Comparison of ENCODE assay signal across 1 cellular context in the genomic region with DNA sequence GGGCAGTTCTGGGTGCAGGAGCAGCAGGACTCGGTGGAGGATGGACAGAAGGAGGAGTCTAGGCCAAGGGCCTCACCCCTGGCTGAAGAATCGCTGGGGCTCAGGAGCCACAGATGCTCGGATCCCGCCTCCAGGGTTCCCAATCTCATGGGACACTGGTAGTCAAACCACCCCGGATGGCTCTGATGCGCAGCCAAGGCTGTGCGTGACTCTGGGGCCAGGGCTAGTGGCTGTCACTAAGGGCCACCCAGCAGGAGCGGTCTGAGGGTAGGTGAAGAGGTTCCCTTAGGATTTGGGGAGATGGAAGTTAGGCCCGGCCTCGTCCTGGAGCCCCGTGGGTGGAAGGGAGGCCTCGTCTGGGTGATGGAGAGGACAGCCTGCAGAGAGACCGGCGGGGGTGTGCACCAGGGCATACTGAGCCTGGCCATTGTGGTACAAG.
TF ChIP-seq lines count a peak whose summit lies in the region.

No MANE protein-coding gene starts in this region.

TF ChIP-seq in WTC11, 78 proteins besides CTCF, POLR2A, EP300 and RAD21 (continued from another document):
- no peak for TF ChIP-seq CREB1 (CRISPR knock-in tag; IDR thresholded peaks at IDR 0.05)
- TF ChIP-seq SP1 (CRISPR knock-in tag; conservative IDR thresholded peaks at IDR 0.05): no peak
- no peak for TF ChIP-seq CBFB (CRISPR knock-in tag; IDR thresholded peaks at IDR 0.05; ENCODE audit: low read depth)
- TF ChIP-seq ELF4 (CRISPR knock-in tag; IDR thresholded peaks at IDR 0.05; ENCODE audit: low read depth): no peak
- TF ChIP-seq NR2C2 (CRISPR knock-in tag; IDR thresholded peaks at IDR 0.05): no peak
- no peak for TF ChIP-seq ZNF263 (CRISPR knock-in tag; IDR thresholded peaks at IDR 0.05; ENCODE audit: low read depth)
- TF ChIP-seq HMGA2 (CRISPR knock-in tag; IDR thresholded peaks at IDR 0.05): no peak
- no peak for TF ChIP-seq RELA (CRISPR knock-in tag; IDR thresholded peaks at IDR 0.05; ENCODE audit: borderline replicate concordance)
- TF ChIP-seq, protein P1, sequence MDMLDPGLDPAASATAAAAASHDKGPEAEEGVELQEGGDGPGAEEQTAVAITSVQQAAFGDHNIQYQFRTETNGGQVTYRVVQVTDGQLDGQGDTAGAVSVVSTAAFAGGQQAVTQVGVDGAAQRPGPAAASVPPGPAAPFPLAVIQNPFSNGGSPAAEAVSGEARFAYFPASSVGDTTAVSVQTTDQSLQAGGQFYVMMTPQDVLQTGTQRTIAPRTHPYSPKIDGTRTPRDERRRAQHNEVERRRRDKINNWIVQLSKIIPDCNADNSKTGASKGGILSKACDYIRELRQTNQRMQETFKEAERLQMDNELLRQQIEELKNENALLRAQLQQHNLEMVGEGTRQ (CRISPR knock-in tag; IDR thresholded peaks at IDR 0.05): no peak
- TF ChIP-seq GRHL2 (CRISPR knock-in tag; IDR thresholded peaks at IDR 0.05; ENCODE audit: insufficient replicate concordance, severe bottlenecking): no peak
- TF ChIP-seq, protein P2, sequence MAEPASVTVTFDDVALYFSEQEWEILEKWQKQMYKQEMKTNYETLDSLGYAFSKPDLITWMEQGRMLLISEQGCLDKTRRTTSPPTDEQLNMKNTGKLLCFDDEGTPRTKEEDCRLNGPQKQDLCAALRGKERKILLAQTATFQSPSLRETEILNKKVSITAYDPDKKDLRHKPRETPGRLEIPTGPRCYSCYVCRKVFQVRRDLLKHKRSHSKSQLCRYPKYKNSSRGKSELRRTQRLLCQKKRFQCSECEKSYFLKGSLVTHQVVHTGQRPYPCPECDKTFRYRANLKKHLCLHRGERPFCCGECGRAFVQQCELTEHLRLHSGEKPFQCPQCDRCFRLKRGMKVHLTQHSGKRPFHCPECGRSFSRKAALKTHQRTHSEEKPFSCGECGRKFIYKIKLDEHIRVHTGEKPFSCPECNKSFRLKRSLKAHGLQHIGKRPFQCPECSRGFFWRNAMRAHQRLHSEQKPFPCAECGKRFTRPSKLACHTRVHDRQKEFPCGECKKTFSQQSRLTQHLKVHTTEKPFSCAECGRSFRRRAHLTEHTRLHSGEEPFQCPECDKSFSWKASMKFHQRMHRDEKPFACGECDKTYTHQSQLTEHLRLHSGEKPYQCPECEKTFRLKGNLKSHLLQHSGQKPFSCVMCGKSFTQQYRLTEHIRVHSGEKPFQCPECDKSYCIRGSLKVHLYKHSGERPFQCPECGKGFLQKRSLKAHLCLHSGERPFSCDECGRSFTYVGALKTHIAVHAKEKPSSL (CRISPR knock-in tag; conservative IDR thresholded peaks at IDR 0.05): no peak
- no peak for TF ChIP-seq SOX15 (CRISPR knock-in tag; IDR thresholded peaks at IDR 0.05)
